Comparison of ENCODE assay signal across 19 cellular contexts in the genomic region with DNA sequence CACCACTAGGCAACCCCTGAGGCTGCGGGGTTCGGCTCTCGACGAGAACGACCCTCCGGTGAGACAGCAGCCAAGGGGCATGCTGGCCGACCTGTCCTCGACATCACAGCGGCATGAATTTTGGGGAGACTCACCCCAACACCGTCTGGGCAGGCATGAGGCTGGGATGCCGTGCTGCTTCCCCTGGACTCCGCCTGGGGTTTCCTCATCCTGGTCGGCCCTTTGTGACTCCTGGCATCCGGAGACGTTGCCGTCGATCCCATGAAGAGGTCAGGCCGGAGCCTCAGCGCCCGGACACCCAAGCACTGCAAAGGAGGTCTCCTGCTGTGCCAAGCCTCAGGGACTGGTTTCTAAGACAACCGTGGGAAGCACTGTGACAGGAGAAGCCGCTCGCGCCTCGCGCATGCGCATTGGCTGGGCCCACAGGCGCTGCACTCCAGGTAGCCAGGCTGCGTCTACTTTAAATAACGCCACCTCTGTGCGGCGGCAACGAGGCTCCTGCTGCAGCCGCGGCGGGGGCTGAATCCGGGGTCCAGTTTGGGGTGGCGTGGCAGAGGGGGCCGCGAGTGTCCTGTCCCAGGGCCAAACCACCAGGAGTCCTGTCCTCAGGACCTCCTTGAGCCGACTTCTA. TPM values are rescaled to one million over a fixed set of nuclear protein-coding genes. Genes with fewer than 3 reads are reported as not detected.
DNase-seq lines count a peak whose midpoint lies in the region; ATAC-seq, FAIRE-seq and TF ChIP-seq lines count a peak whose summit lies in the region.
"Had no signal": no experiment of that assay in that cellular context is flagged by ENCODE, and none has a peak within 500 bp of the region (broad histone marks: within the 10 kb centered on the region; RNA-seq: fewer than 3 reads in every experiment).

No MANE protein-coding gene starts in this region.

- H3K4me3 Mint-ChIP-seq in natural killer cell treated with Interleukin-12 subunit alpha and Interleukin-12 subunit beta and Interleukin-15 and Interleukin-18, amount 100 ng/mL, for 72 hours, result no peak overlapping the region
- no peak overlapping the region for H3K4me3 Mint-ChIP-seq in natural killer cell

- H3K4me1 ChIP-seq in kidney (ENCODE audit: control insufficient read depth in 1 of 2, insufficient read depth in 1 of 2, low read depth in 1 of 2, low read length in 2 of 2), result no peaks in the 10 kb centered on the region

- peaks cover 4% of the 10 kb centered on the region for H3K9me3 Mint-ChIP-seq in natural killer cell treated with Interleukin-12 subunit alpha and Interleukin-12 subunit beta and Interleukin-15 and Interleukin-18, amount 100 ng/mL, for 72 hours
- peaks cover 3 to 11% of the 10 kb centered on the region in 2 donors for H3K9me3 Mint-ChIP-seq in natural killer cell

- intact Hi-C loops in natural killer cell (cut with micrococcal nuclease), result no loop called here
- intact Hi-C loops in kidney (cut with DNase I), result no loop called here

- no peak for ATAC-seq in natural killer cell treated with Interleukin-12 subunit alpha and Interleukin-12 subunit beta and Interleukin-15 and Interleukin-18, amount 100 ng/mL, for 72 hours
- ATAC-seq in natural killer cell (no peak), HG02970 (IDR thresholded peaks at IDR 0.05; ENCODE audit: low FRiP score, unreplicated experiment) (no peak), HG02840 (IDR thresholded peaks at IDR 0.05; ENCODE audit: low FRiP score, unreplicated experiment) (no peak)

- no peak overlapping the region for H3K4me3 ChIP-seq in kidney (ENCODE audit: low read length in 2 of 2)
- H3K4me3 ChIP-seq: ovary had no signal

- H3K36me3 Mint-ChIP-seq in natural killer cell treated with Interleukin-12 subunit alpha and Interleukin-12 subunit beta and Interleukin-15 and Interleukin-18, amount 100 ng/mL, for 72 hours, result peaks cover 10% of the 10 kb centered on the region
- H3K36me3 Mint-ChIP-seq in natural killer cell, result peaks cover 7% of the 10 kb centered on the region

- H3K27ac ChIP-seq in kidney (ENCODE audit: low read depth in 2 of 2, low read length in 2 of 2), result no peak overlapping the region
- H3K27ac ChIP-seq: ovary, RWPE1 had no signal

- peak; percentile 58 for DNase-seq in natural killer cell treated with Interleukin-12 subunit alpha and Interleukin-12 subunit beta and Interleukin-15 and Interleukin-18, amount 100 ng/mL, for 72 hours (ENCODE audit: low spot score)
- no peak for DNase-seq in natural killer cell
- peak; percentile 62 to 91 for DNase-seq in NCI-H524 (lab: John Stamatoyannopoulos, UW)
- peak; percentile 66 for DNase-seq in kidney
- no peak for DNase-seq in H4 (ENCODE audit: low spot score)
- DNase-seq: activated T-cell treated with anti-CD3 and anti-CD28 coated beads, Interleukin-2, amount 50 U/mL, for 48 hours; amniotic stem cell; erythroblast; glutamatergic neuron; NCI-H2081; ovary; stimulated activated CD4-positive, alpha-beta T cell treated with anti-CD3 and anti-CD28 coated beads, Interleukin-12 subunit alpha, Interleukin-12 subunit beta, amount 100 ng/mL, for 4 hours had no signal

- peaks cover 0 to 4% of the 10 kb centered on the region in 2 donors for H3K27me3 Mint-ChIP-seq in natural killer cell treated with Interleukin-12 subunit alpha and Interleukin-12 subunit beta and Interleukin-15 and Interleukin-18, amount 100 ng/mL, for 72 hours
- H3K27me3 Mint-ChIP-seq in natural killer cell (ENCODE audit: low read depth in 2 of 2), result peaks cover 0 to 3% of the 10 kb centered on the region in 2 donors

- no peaks in the 10 kb centered on the region for H3K9me3 ChIP-seq in kidney (ENCODE audit: control insufficient read depth in 1 of 2, low read length in 2 of 2)
- H3K9me3 ChIP-seq: ovary had no signal

- H3K4me1 Mint-ChIP-seq in natural killer cell treated with Interleukin-12 subunit alpha and Interleukin-12 subunit beta and Interleukin-15 and Interleukin-18, amount 100 ng/mL, for 72 hours (ENCODE audit: low read depth in 2 of 2), result peaks cover 0 to 6% of the 10 kb centered on the region in 2 donors
- H3K4me1 Mint-ChIP-seq in natural killer cell, result peaks cover 0 to 3% of the 10 kb centered on the region in 2 donors

- no peak overlapping the region for H3K27ac Mint-ChIP-seq in natural killer cell treated with Interleukin-12 subunit alpha and Interleukin-12 subunit beta and Interleukin-15 and Interleukin-18, amount 100 ng/mL, for 72 hours
- H3K27ac Mint-ChIP-seq in natural killer cell, result no peak overlapping the region

- no peak overlapping the region for H3K9ac ChIP-seq in kidney (ENCODE audit: low read length in 2 of 2)

- no peaks in the 10 kb centered on the region for H3K36me3 ChIP-seq in kidney (ENCODE audit: control insufficient read depth in 1 of 2, insufficient read depth in 2 of 2, low read length in 2 of 2)
- H3K36me3 ChIP-seq: ovary had no signal

- no peak for TF ChIP-seq CTCF in natural killer cell (IDR thresholded peaks at IDR 0.05)
- no peak for TF ChIP-seq CTCF in kidney (IDR thresholded peaks at IDR 0.05; ENCODE audit: borderline replicate concordance, extremely low read depth, insufficient read depth)

- no peak for FAIRE-seq in kidney (lab: Jason Lieb, UNC)
- FAIRE-seq: islet of Langerhans had no signal

RNA-seq across cellular contexts. Expression of gene KCNJ18, which starts 13.8 kb away (rescaled TPM):
- not detected for total RNA-seq in natural killer cell treated with Interleukin-12 subunit alpha and Interleukin-12 subunit beta and Interleukin-15 and Interleukin-18, amount 100 ng/mL, for 72 hours
- not detected for total RNA-seq in natural killer cell
- not detected for total RNA-seq in kidney
- not detected for polyA plus RNA-seq in kidney (ENCODE audit: insufficient read depth, low read depth, low replicate concordance)
- 0.35 TPM in 1 of 2 replicates, not detected in the other for total RNA-seq in H4 (2014; rRNA removed; shearing (Covaris generic))
- total RNA-seq: LHCN-M2; ovary; T-helper 2 cell treated with Interferon-gamma antibody and Interleukin-4, amounts not matched to agents 100 ng/mL and 5 ng/mL, for 36 hours had no signal
- polyA plus RNA-seq: BJ, ovary had no signal

Comparison
In these comparisons a context has a peak if more than half of its experiments do, and no peak if none do; other contexts are left out.
1. DNase-seq: peak in natural killer cell treated with Interleukin-12 subunit alpha and Interleukin-12 subunit beta and Interleukin-15 and Interleukin-18, amount 100 ng/mL, for 72 hours (single experiment), NCI-H524 (2 of 2) and kidney (single experiment); none in natural killer cell (single experiment) and H4 (single experiment).